Comparison of ENCODE assay signal across 8 cellular contexts in genomic region chr7:130069978-130070899, GRCh38. TPM values are rescaled to one million over a fixed set of nuclear protein-coding genes. Genes with fewer than 3 reads are reported as not detected.
DNase-seq lines count a peak whose midpoint lies in the region; ATAC-seq and TF ChIP-seq lines count a peak whose summit lies in the region.

KLHDC10 (plus strand) TSS chr7:130070534; CDS start chr7:130070644, 110 bp downstream.

- H3K9me3 ChIP-seq in SK-N-SH (no peaks in the 10 kb centered on the region), gastroesophageal sphincter (no peaks in the 10 kb centered on the region)

- TF ChIP-seq CTCF in SK-N-SH (IDR thresholded peaks at IDR 0.05) (no peak), gastroesophageal sphincter (IDR thresholded peaks at IDR 0.05) (peak in 1 of 4 experiments; percentile 11)

- H3K36me3 ChIP-seq in SK-N-SH (replicated peaks in 1 of 2; ENCODE audit: control insufficient read depth in 1 of 2, insufficient read depth in 2 of 2, low read length in 1 of 2): peaks cover 0 to 3% of the 10 kb centered on the region in 2 experiments
- H3K36me3 ChIP-seq in gastroesophageal sphincter: no peaks in the 10 kb centered on the region

- peaks cover 9% of the 10 kb centered on the region for H3F3A ChIP-seq in SK-N-SH (replicated peaks; ENCODE audit: insufficient read depth)

- peak within 1 kb of the TSS; percentile 70 for H3K9ac ChIP-seq in SK-N-SH

- peak in 1 of 2 donors; percentile 35 for TF ChIP-seq POLR2A in gastroesophageal sphincter (IDR thresholded peaks at IDR 0.05)

- H3K4me1 ChIP-seq in SK-N-SH (ENCODE audit: control insufficient read depth in 1 of 2, insufficient read depth in 2 of 2, low read depth in 1 of 2, low read length in 1 of 2) (peaks cover 0 to 14% of the 10 kb centered on the region in 2 experiments; a peak in 2 of 4 replicates), gastroesophageal sphincter (peaks cover 2 to 41% (median 17%) of the 10 kb centered on the region in 3 donors)

- peak within 1 kb of the TSS; percentile 93 for H2AFZ ChIP-seq in SK-N-SH (ENCODE audit: low read depth)

- POLR2A ChIA-PET in SK-N-SH (lab: Yijun Ruan, JAX): interaction anchor here (0.6 to 2.0 kb wide), 12 partner anchors 9 to 653 kb away, joined by 3 to 14 read pairs (median 3); partner anchors contain the start of genes CEP41 and TMEM209

- DNase-seq in GM04504 (ENCODE audit: low read depth) (peak; percentile 99), NCI-H1048 (lab: John Stamatoyannopoulos, UW) (peak; percentile 92), SK-N-SH (peak; percentile 99), non-pigmented ciliary epithelial cell (ENCODE audit: low read depth) (peak; percentile 97), superior temporal gyrus (ENCODE audit: extremely low spot score) (peak; percentile 99)
- DNase-seq in activated naive CD4-positive, alpha-beta T cell treated with anti-CD3 and anti-CD28 coated beads, Interleukin-2, amount 50 U/mL, for 16 hours: peak; percentile 95

- H3K4me3 ChIP-seq in SK-N-SH (ENCODE audit: low read depth in 2 of 2, low read length in 1 of 2) (peak within 1 kb of the TSS; percentile 72 to 90), gastroesophageal sphincter (peak within 1 kb of the TSS; percentile 83 to 99)

- H3K27me3 ChIP-seq in SK-N-SH (ENCODE audit: insufficient read depth) (no peaks in the 10 kb centered on the region), gastroesophageal sphincter (peaks cover 3% of the 10 kb centered on the region)

- TF ChIP-seq EP300 in SK-N-SH (IDR thresholded peaks at IDR 0.05; ENCODE audit: borderline replicate concordance in 1 of 2, low read depth in 1 of 2, low read length in 1 of 2): no peak; a peak in 2 of 4 replicates
- no peak for TF ChIP-seq EP300 in gastroesophageal sphincter (IDR thresholded peaks at IDR 0.05)

- CTCF ChIA-PET in SK-N-SH (lab: Yijun Ruan, JAX): interaction anchor here (0.7 to 4.5 kb wide), 17 partner anchors 10 to 762 kb away, joined by 3 to 57 read pairs (median 4); partner anchors contain the start of genes KLF14, SSMEM1 and TMEM209

- TF ChIP-seq RAD21 in SK-N-SH (IDR thresholded peaks at IDR 0.05; ENCODE audit: low read length): peak; percentile 11; the same call in 1 of the 2 replicates

- ATAC-seq in HG02571 (IDR thresholded peaks at IDR 0.05; ENCODE audit: unreplicated experiment) (peak; percentile 99), gastroesophageal sphincter (peak; percentile 99)

- no peaks in the 10 kb centered on the region for H3K9me2 ChIP-seq in SK-N-SH

- peak within 1 kb of the TSS; percentile 83 for H3K4me2 ChIP-seq in SK-N-SH

- H3K27ac ChIP-seq in SK-N-SH (ENCODE audit: low read depth in 2 of 2, low read length in 1 of 2) (peak within 1 kb of the TSS; percentile 60 to 82), gastroesophageal sphincter (peak within 1 kb of the TSS; percentile 57 to 92 (median 90))

- H4K20me1 ChIP-seq in SK-N-SH (ENCODE audit: insufficient read depth): peaks cover 21% of the 10 kb centered on the region; the same call in 1 of the 2 replicates

- WGBS in SK-N-SH (ENCODE audit: low lambda C conversion rate): under 1% methylated on average over 51 of the region's 57 CpGs
- WGBS in gastroesophageal sphincter (ENCODE audit: low coverage in 1 of 2), 2 donors: 1 to 11% methylated on average over 4 to 11 of the region's 57 CpGs

- H3K79me2 ChIP-seq in SK-N-SH (ENCODE audit: insufficient read depth): peaks cover 50% of the 10 kb centered on the region

TF ChIP-seq in SK-N-SH, 30 proteins besides CTCF, POLR2A, EP300 and RAD21 (continues in another document):
- TF ChIP-seq PBX3 (IDR thresholded peaks at IDR 0.05) (0 out of 2 replicates have a peak, but pooled peaks have one; percentile 52), IRF3 (IDR thresholded peaks at IDR 0.05; ENCODE audit: low read depth, low read length) (no peak), EZH2phosphoT487 (IDR thresholded peaks at IDR 0.05; ENCODE audit: borderline replicate concordance, low read depth) (no peak), NRF1 (IDR thresholded peaks at IDR 0.05; ENCODE audit: low read depth, low read length) (peak; percentile 47; the same call in 1 of the 2 replicates), GATA2 (CRISPR knock-in tag; IDR thresholded peaks at IDR 0.05) (0 out of 2 replicates have a peak, but pooled peaks have one; percentile 8), FOXM1 (IDR thresholded peaks at IDR 0.05; ENCODE audit: low read depth) (no peak), FOSL2 (IDR thresholded peaks at IDR 0.05; ENCODE audit: borderline replicate concordance, low read depth) (no peak), ZBTB33 (IDR thresholded peaks at IDR 0.05; ENCODE audit: borderline replicate concordance, low read depth) (no peak), USF2 (IDR thresholded peaks at IDR 0.05; ENCODE audit: borderline replicate concordance, low read depth, low read length) (no peak), USF1 (IDR thresholded peaks at IDR 0.05; ENCODE audit: borderline replicate concordance, low read depth) (no peak), RFX5 (IDR thresholded peaks at IDR 0.05; ENCODE audit: low read length) (peak; percentile 80; the same call in 1 of the 2 replicates), YY1 (IDR thresholded peaks at IDR 0.05; ENCODE audit: low read depth) (peak; percentile 82), RXRA (IDR thresholded peaks at IDR 0.05; ENCODE audit: borderline replicate concordance, low read depth) (no peak), TEAD4 (IDR thresholded peaks at IDR 0.05; ENCODE audit: borderline replicate concordance, insufficient read depth) (no peak), ELF1 (IDR thresholded peaks at IDR 0.05) (peak; percentile 74), MAX (IDR thresholded peaks at IDR 0.05; ENCODE audit: low read depth) (peak; percentile 78), CHD2 (IDR thresholded peaks at IDR 0.05; ENCODE audit: low read length, partially characterized antibody) (peak; percentile 96), FOXJ3 (CRISPR knock-in tag; IDR thresholded peaks at IDR 0.05) (no peak; the same call in 1 of the 2 replicates), SMC3 (IDR thresholded peaks at IDR 0.05; ENCODE audit: low read depth, low read length) (no peak)

RNA-seq across cellular contexts. Expression of gene KLHDC10, which starts in this region (rescaled TPM):
- polyA plus RNA-seq in SK-N-SH (2012; rRNA removed): 15.9 and 17.8 TPM in 2 replicates
- 17.8 and 20.1 TPM in 2 replicates for polyA plus RNA-seq in SK-N-SH (2012; cell fraction: cytosol; rRNA removed)
- 19.1 and 37.4 TPM in 2 replicates for polyA plus RNA-seq in SK-N-SH (2012; cell fraction: nucleus; rRNA removed)
- total RNA-seq in gastroesophageal sphincter: 10 to 100 TPM; 17.0 to 28.8 (median 23.0) TPM

Comparison
In these comparisons a context has a peak if more than half of its experiments do, and no peak if none do; other contexts are left out.
1. Peak in every context shown above with its lines: DNase-seq, ATAC-seq, H3K4me3 ChIP-seq and H3K27ac ChIP-seq.